Comparison of ENCODE assay signal across 8 cellular contexts in genomic region chr2:189580662-189581353, GRCh38. TPM values are rescaled to one million over a fixed set of nuclear protein-coding genes. Genes with fewer than 3 reads are reported as not detected.
DNase-seq lines count a peak whose midpoint lies in the region; ATAC-seq and TF ChIP-seq lines count a peak whose summit lies in the region.

Gene SLC40A1 (minus strand): TSS chr2:189580786. CDS start chr2:189580460, 326 bp downstream.

- peak; percentile 47 for ATAC-seq in GM19043 (IDR thresholded peaks at IDR 0.05; ENCODE audit: low read depth, unreplicated experiment)
- peak; percentile 91 for ATAC-seq in omental fat pad (ENCODE audit: low FRiP score)

- H3K9me3 ChIP-seq in tibial artery = no peaks in the 10 kb centered on the region

- in situ Hi-C loops in ACHN (cut with HindIII; ENCODE audit: low pct_ligation_motif_present, low pct_unique_long_range_greater_than_20kb, low sequenced_read_pairs) (no loop called here), SK-MEL-5 (cut with HindIII; ENCODE audit: low pct_unique_long_range_greater_than_20kb, low sequenced_read_pairs) (no loop called here)

- no peaks in the 10 kb centered on the region for H3K36me3 ChIP-seq in tibial artery

- no peaks in the 10 kb centered on the region for H3K9me3 Mint-ChIP-seq in activated naive CD4-positive, alpha-beta T cell treated with anti-CD3 and anti-CD28 coated beads, Interleukin-2, amount 50 U/mL, for 24 hours

- H3K36me3 Mint-ChIP-seq in activated naive CD4-positive, alpha-beta T cell treated with anti-CD3 and anti-CD28 coated beads, Interleukin-2, amount 50 U/mL, for 24 hours = no peaks in the 10 kb centered on the region

- peak within 1 kb of the TSS; percentile 84 for H3K4me3 Mint-ChIP-seq in activated naive CD4-positive, alpha-beta T cell treated with anti-CD3 and anti-CD28 coated beads, Interleukin-2, amount 50 U/mL, for 24 hours

- intact Hi-C loops in head of caudate nucleus (cut with DNase I) (no loop called here), tibial artery (cut with DNase I; ENCODE audit: low total_unique reads) (no loop called here)

- no peaks in the 10 kb centered on the region for H3K27me3 ChIP-seq in tibial artery

- peaks cover 0 to 46% (median 20%) of the 10 kb centered on the region in 4 donors for H3K4me1 ChIP-seq in tibial artery

- peaks cover 59% of the 10 kb centered on the region for H3K4me1 Mint-ChIP-seq in activated naive CD4-positive, alpha-beta T cell treated with anti-CD3 and anti-CD28 coated beads, Interleukin-2, amount 50 U/mL, for 24 hours

- peak within 1 kb of the TSS; percentile 87 for H3K27ac Mint-ChIP-seq in activated naive CD4-positive, alpha-beta T cell treated with anti-CD3 and anti-CD28 coated beads, Interleukin-2, amount 50 U/mL, for 24 hours

- H3K27me3 Mint-ChIP-seq in activated naive CD4-positive, alpha-beta T cell treated with anti-CD3 and anti-CD28 coated beads, Interleukin-2, amount 50 U/mL, for 24 hours = peaks cover 3% of the 10 kb centered on the region

- DNase-seq in ACHN (peak; percentile 91), HPDE6-E6E7 (ENCODE audit: extremely low spot score) (peak; percentile 46), SK-MEL-5 (ENCODE audit: low read depth, low spot score) (peak; percentile 46), head of caudate nucleus (peak in 40 of 42 donors; percentile 24 to 83 (median 60)), omental fat pad (ENCODE audit: low spot score) (peak; percentile 38), tibial artery (peak; percentile 73 to 93)

- peak within 1 kb of the TSS; percentile 90 to 96 for H3K27ac ChIP-seq in tibial artery

- H3K4me3 ChIP-seq in tibial artery = peak within 1 kb of the TSS; percentile 62 to 68

- TF ChIP-seq CTCF in omental fat pad (IDR thresholded peaks at IDR 0.05) (no peak), tibial artery (IDR thresholded peaks at IDR 0.05) (peak in 1 of 2 experiments; percentile 17)

RNA-seq across cellular contexts. Expression of gene SLC40A1, which starts in this region (rescaled TPM):
- 0.92 and 2.0 TPM in 2 replicates for total RNA-seq in SK-MEL-5 (2014; rRNA removed; shearing (Covaris generic))
- polyA plus RNA-seq in SK-MEL-5 (2015; cell fraction: cytosol; rRNA removed) = 0.26 and 0.51 TPM in 2 replicates
- polyA plus RNA-seq in SK-MEL-5 (2015; cell fraction: nucleus; rRNA removed) = 0.21 and 0.47 TPM in 2 replicates
- 100 to 1,000 TPM in 3 of 4 donors, 10 to 100 TPM in 1; 34.8 to 227 (median 108) TPM for total RNA-seq in omental fat pad

Comparison
In these comparisons a context has a peak if more than half of its experiments do, and no peak if none do; other contexts are left out.
1. Peak in every context shown above with its lines: DNase-seq, ATAC-seq, H3K4me3 ChIP-seq and H3K27ac ChIP-seq.
2. RNA of gene SLC40A1 (total RNA-seq): 34.8 to 227 TPM in omental fat pad; 0.92 to 2.0 TPM in SK-MEL-5; every median in the first group is over 10 times any median in the second.
3. DNase-seq: peak in every context shown above with its lines; median percentile 91 in ACHN; 83 in tibial artery; 60 in head of caudate nucleus; 46 in HPDE6-E6E7; 46 in SK-MEL-5; 38 in omental fat pad.